In genomic region chr1:10514490-10515235, GRCh38 we compare ENCODE assay signal across 9 cellular contexts. TPM values are rescaled to one million over a fixed set of nuclear protein-coding genes. Genes with fewer than 3 reads are reported as not detected.
DNase-seq lines count a peak whose midpoint lies in the region; ATAC-seq and TF ChIP-seq lines count a peak whose summit lies in the region.
"Had no signal": no experiment of that assay in that cellular context is flagged by ENCODE, and none has a peak within 500 bp of the region (broad histone marks: within the 10 kb centered on the region; RNA-seq: fewer than 3 reads in every experiment).

No MANE protein-coding gene starts in this region.

- H4K20me1 ChIP-seq in Loucy (ENCODE audit: insufficient read depth, low read length, poor library complexity, severe bottlenecking) = no peaks in the 10 kb centered on the region

- TF ChIP-seq CTCF in Loucy (conservative IDR thresholded peaks at IDR 0.05; ENCODE audit: low read length) = peak; percentile 77
- TF ChIP-seq CTCF in fibroblast of the aortic adventitia (IDR thresholded peaks at IDR 0.05; ENCODE audit: insufficient read depth, low read length) = peak; percentile 65

- H2AFZ ChIP-seq in Loucy (ENCODE audit: low read length) = no peak overlapping the region

- ATAC-seq in HG03108 (IDR thresholded peaks at IDR 0.05; ENCODE audit: unreplicated experiment) (no peak), HG02642 (IDR thresholded peaks at IDR 0.05; ENCODE audit: poor library complexity, unreplicated experiment) (no peak), GM18517 (IDR thresholded peaks at IDR 0.05; ENCODE audit: unreplicated experiment) (no peak)

- peaks cover 24% of the 10 kb centered on the region for H3F3A ChIP-seq in Loucy (ENCODE audit: low read depth)

- H3K27ac ChIP-seq in SJCRH30 = no peak overlapping the region

- H3K4me1 ChIP-seq in Loucy (ENCODE audit: insufficient read depth, low read length, poor library complexity, severe bottlenecking) = peaks cover 76% of the 10 kb centered on the region
- peaks cover 19% of the 10 kb centered on the region for H3K4me1 ChIP-seq in SJCRH30

- peak overlapping the region; percentile 97 for H3K4me2 ChIP-seq in Loucy (ENCODE audit: low read depth, low read length, poor library complexity, severe bottlenecking)

- H3K9me3 ChIP-seq in Loucy (ENCODE audit: insufficient read depth, low read depth, low read length) = no peaks in the 10 kb centered on the region
- no peaks in the 10 kb centered on the region for H3K9me3 ChIP-seq in SJCRH30 (replicated peaks)

- DNase-seq in DMS79 treated with DMSO at 0.1 percent for 48 hours (lab: John Stamatoyannopoulos, UW) (peak; percentile 88), SJCRH30 (peak; percentile 48 to 80), fibroblast of the aortic adventitia (ENCODE audit: low read depth) (peak; percentile 64), superior temporal gyrus (ENCODE audit: extremely low spot score) (peak; percentile 66)
- DNase-seq: activated B cell treated with CpG ODN at 0.5 μM for 24 hours had no signal

- peak overlapping the region; percentile 75 for H3K4me3 ChIP-seq in Loucy (ENCODE audit: low read length, poor library complexity, severe bottlenecking)
- H3K4me3 ChIP-seq in SJCRH30 = no peak overlapping the region
- H3K4me3 ChIP-seq in fibroblast of the aortic adventitia (ENCODE audit: low read depth, low read length) = no peak overlapping the region

- H3K36me3 ChIP-seq in Loucy (ENCODE audit: insufficient read depth, low read length) = no peaks in the 10 kb centered on the region
- no peaks in the 10 kb centered on the region for H3K36me3 ChIP-seq in SJCRH30

- no peaks in the 10 kb centered on the region for H3K9me2 ChIP-seq in Loucy (replicated peaks; ENCODE audit: low read depth, low read length)

- H3K27me3 ChIP-seq in Loucy (ENCODE audit: insufficient read depth, low read length, poor library complexity, severe bottlenecking) (no peaks in the 10 kb centered on the region), SJCRH30 (no peaks in the 10 kb centered on the region)

- H3K79me2 ChIP-seq in Loucy (ENCODE audit: insufficient read depth, low read length) = peaks cover 79% of the 10 kb centered on the region

- peak overlapping the region; percentile 92 for H3K9ac ChIP-seq in Loucy (ENCODE audit: low read depth, low read length, poor library complexity, severe bottlenecking)

RNA-seq across cellular contexts. Expression of gene PEX14, which starts 39.9 kb away (rescaled TPM):
- 14.6 and 16.3 TPM in 2 replicates for total RNA-seq in SJCRH30 (2014; rRNA removed; shearing (Covaris generic))
- 8.3 and 12.2 TPM in 2 replicates for total RNA-seq in fibroblast of the aortic adventitia (ENCODE audit: low replicate concordance)

RNA-seq across cellular contexts. Expression of gene DFFA, which starts 42.3 kb away (rescaled TPM):
- 84.7 and 85.6 TPM in 2 replicates for total RNA-seq in SJCRH30 (2014; rRNA removed; shearing (Covaris generic))
- total RNA-seq in fibroblast of the aortic adventitia (ENCODE audit: low replicate concordance) = 23.1 and 36.6 TPM in 2 replicates
